In genomic region chr20:25669826-25670422, GRCh38 we compare ENCODE assay signal across 13 cellular contexts. TPM values are rescaled to one million over a fixed set of nuclear protein-coding genes. Genes with fewer than 3 reads are reported as not detected.
DNase-seq lines count a peak whose midpoint lies in the region; ATAC-seq and TF ChIP-seq lines count a peak whose summit lies in the region.
"Had no signal": no experiment of that assay in that cellular context is flagged by ENCODE, and none has a peak within 500 bp of the region (broad histone marks: within the 10 kb centered on the region; RNA-seq: fewer than 3 reads in every experiment).

No MANE protein-coding gene starts in this region.

- no peak for TF ChIP-seq POLR2A in body of pancreas (IDR thresholded peaks at IDR 0.05)
- TF ChIP-seq POLR2A in GM18505 (IDR thresholded peaks at IDR 0.05; ENCODE audit: borderline replicate concordance, extremely low read depth, insufficient read depth, insufficient read length): no peak

- intact Hi-C loops in body of pancreas (cut with DNase I): no loop called here

- WGBS in body of pancreas, 2 donors: 74 to 79% methylated on average over 7 of the region's 7 CpGs

- no peak overlapping the region for H3K4me3 ChIP-seq in body of pancreas

- H3K27ac ChIP-seq in epithelial cell of prostate (peak overlapping the region; percentile 85), body of pancreas (no peak overlapping the region)

- peaks cover 0 to 2% of the 10 kb centered on the region in 2 donors for H3K36me3 ChIP-seq in body of pancreas (replicated peaks in 1 of 2; ENCODE audit: insufficient read depth in 1 of 2, low read depth in 2 of 2)

- no peak for TF ChIP-seq CTCF in body of pancreas (IDR thresholded peaks at IDR 0.05)

- DNase-seq in GM04504 (ENCODE audit: low read depth) (peak; percentile 58), NCI-H226 (peak; percentile 29), epithelial cell of prostate (ENCODE audit: low read depth, low spot score) (peak; percentile 68), non-pigmented ciliary epithelial cell (ENCODE audit: low read depth) (peak; percentile 28), LoVo (ENCODE audit: low spot score) (no peak), body of pancreas (no peak), NCI-H1092 treated with DMSO at 0.1 percent for 48 hours (lab: John Stamatoyannopoulos, UW) (no peak)
- DNase-seq: activated T-cell treated with anti-CD3 and anti-CD28 coated beads, Interleukin-2, amount 50 U/mL, for 24 hours; left cardiac atrium; NCI-H2081; small intestine; stimulated activated naive CD4-positive, alpha-beta T cell treated with Interleukin-2 at 50 U/mL for 16 hours had no signal

- no peaks in the 10 kb centered on the region for H3K4me1 ChIP-seq in body of pancreas

- no peaks in the 10 kb centered on the region for H3K9me3 ChIP-seq in body of pancreas

- no peak for ATAC-seq in body of pancreas
- ATAC-seq in GM18505 (IDR thresholded peaks at IDR 0.05; ENCODE audit: unreplicated experiment): no peak

- no peaks in the 10 kb centered on the region for H3K27me3 ChIP-seq in body of pancreas

RNA-seq across cellular contexts. Expression of gene ZNF337, which starts 26.7 kb away (rescaled TPM):
- total RNA-seq in body of pancreas: 10 to 100 TPM; 10.2 to 13.7 TPM

RNA-seq across cellular contexts. Expression of gene NANP, which starts 46.1 kb away (rescaled TPM):
- total RNA-seq in body of pancreas: 1 to 10 TPM; 2.6 to 9.6 TPM

Comparison
In these comparisons a context has a peak if more than half of its experiments do, and no peak if none do; other contexts are left out.
1. DNase-seq: peak in GM04504 (single experiment), NCI-H226 (single experiment), epithelial cell of prostate (single experiment) and non-pigmented ciliary epithelial cell (single experiment); none in LoVo (single experiment), body of pancreas (0 of 4) and NCI-H1092 treated with DMSO at 0.1 percent for 48 hours (single experiment).